ENCODE assay signal across 1 cellular context in the genomic region with DNA sequence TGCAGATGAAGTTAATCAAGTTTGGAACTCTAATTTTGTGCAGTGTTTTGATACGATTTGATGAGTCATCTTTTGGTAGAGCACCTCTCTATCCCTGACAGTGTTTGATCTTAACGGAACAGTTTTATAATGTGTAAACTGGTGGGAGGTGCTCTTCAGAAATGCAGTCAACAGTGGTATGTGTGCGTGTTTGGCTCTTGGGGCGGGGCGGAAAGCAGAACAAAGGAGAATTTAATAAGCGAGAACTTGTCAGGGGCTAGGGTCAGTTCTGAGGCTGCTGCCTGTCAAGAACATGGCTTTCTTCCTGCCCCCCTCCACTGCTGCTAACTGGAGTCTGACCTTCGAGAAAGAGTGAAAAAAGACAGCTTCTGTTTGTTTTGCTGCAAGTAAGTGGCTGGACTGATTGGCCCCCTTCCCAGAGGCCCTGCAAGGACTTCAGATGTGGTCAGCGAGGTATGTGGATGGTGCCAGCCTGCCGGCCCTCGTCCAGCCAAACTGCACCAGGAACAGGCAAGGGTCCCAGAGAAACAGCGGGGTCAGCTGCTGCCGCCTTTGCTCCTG.
TF ChIP-seq lines count a peak whose summit lies in the region.

No MANE protein-coding gene starts in this region.

TF ChIP-seq in HepG2, 621 proteins besides CTCF, POLR2A, EP300 and RAD21 (continued from another document and continues in another):
- TF ChIP-seq HNF4G (IDR thresholded peaks at IDR 0.05; ENCODE audit: borderline replicate concordance, low read depth, low read length) (peak; percentile 63; the same call in 1 of the 2 replicates), HNF4G (CRISPR knock-in tag; IDR thresholded peaks at IDR 0.05; ENCODE audit: borderline replicate concordance, low read depth) (peak; percentile 54; the same call in 1 of the 2 replicates), PAXIP1 (CRISPR knock-in tag; conservative IDR thresholded peaks at IDR 0.05) (peak; percentile 68), SP1 (IDR thresholded peaks at IDR 0.05) (no peak), SP1 (CRISPR knock-in tag; IDR thresholded peaks at IDR 0.05) (no peak), ELF3 (CRISPR knock-in tag; IDR thresholded peaks at IDR 0.05) (peak; percentile 66), ZNF430 (CRISPR knock-in tag; IDR thresholded peaks at IDR 0.05) (peak; percentile 21; the same call in 1 of the 2 replicates), ZNF501 (CRISPR knock-in tag; IDR thresholded peaks at IDR 0.05) (no peak), SOX6 (IDR thresholded peaks at IDR 0.05) (no peak), SOX6 (CRISPR knock-in tag; IDR thresholded peaks at IDR 0.05) (peak; percentile 87), FOXJ3 (CRISPR knock-in tag; IDR thresholded peaks at IDR 0.05; ENCODE audit: borderline replicate concordance) (peak; percentile 51; the same call in 1 of the 2 replicates), FOXA3 (CRISPR knock-in tag; IDR thresholded peaks at IDR 0.05) (peak; percentile 72), NR2F1 (CRISPR knock-in tag; IDR thresholded peaks at IDR 0.05) (peak in 1 of 2 experiments; percentile 63; a peak in 2 of 4 replicates), ARNT2 (CRISPR knock-in tag; IDR thresholded peaks at IDR 0.05; ENCODE audit: low read depth) (no peak), CHD4 (IDR thresholded peaks at IDR 0.05; ENCODE audit: borderline replicate concordance, low read length) (no peak), MED1 (CRISPR knock-in tag; IDR thresholded peaks at IDR 0.05) (peak; percentile 17; the same call in 1 of the 2 replicates), ZFX (CRISPR knock-in tag; IDR thresholded peaks at IDR 0.05; ENCODE audit: low read depth) (0 out of 2 replicates have a peak, but pooled peaks have one; percentile 16), KMT2B (CRISPR knock-in tag; IDR thresholded peaks at IDR 0.05) (0 out of 2 replicates have a peak, but pooled peaks have one; percentile 17), CENPX (CRISPR knock-in tag; IDR thresholded peaks at IDR 0.05) (no peak), NFYB (CRISPR knock-in tag; IDR thresholded peaks at IDR 0.05) (no peak), SKI (IDR thresholded peaks at IDR 0.05; ENCODE audit: partially characterized antibody) (peak; percentile 20), SIN3A (IDR thresholded peaks at IDR 0.05; ENCODE audit: borderline replicate concordance, low read depth, low read length) (0 out of 2 replicates have a peak, but pooled peaks have one; percentile 20), ELF1 (CRISPR knock-in tag; IDR thresholded peaks at IDR 0.05) (no peak), HMG20A (CRISPR knock-in tag; IDR thresholded peaks at IDR 0.05; ENCODE audit: borderline replicate concordance) (peak; percentile 85), CBFB (CRISPR knock-in tag; IDR thresholded peaks at IDR 0.05) (peak; percentile 100), ZNF747 (CRISPR knock-in tag; IDR thresholded peaks at IDR 0.05; ENCODE audit: borderline replicate concordance) (no peak), SOX5 (CRISPR knock-in tag; IDR thresholded peaks at IDR 0.05; ENCODE audit: borderline replicate concordance) (peak; percentile 85; the same call in 1 of the 2 replicates), YY1 (IDR thresholded peaks at IDR 0.05; ENCODE audit: insufficient read depth, insufficient replicate concordance, low read depth, low read length) (peak; percentile 13), MAFF (IDR thresholded peaks at IDR 0.05; ENCODE audit: low read depth, low read length) (peak; percentile 74), CREM (IDR thresholded peaks at IDR 0.05) (peak; percentile 88), CREM (CRISPR knock-in tag; IDR thresholded peaks at IDR 0.05) (no peak), FOSL1 (CRISPR knock-in tag; IDR thresholded peaks at IDR 0.05; ENCODE audit: borderline replicate concordance) (peak; percentile 54; the same call in 1 of the 2 replicates), ZBTB7A (CRISPR knock-in tag; IDR thresholded peaks at IDR 0.05) (peak; percentile 45; the same call in 1 of the 2 replicates), TBX3 (IDR thresholded peaks at IDR 0.05; ENCODE audit: borderline replicate concordance) (peak; percentile 66), RARA (CRISPR knock-in tag; IDR thresholded peaks at IDR 0.05) (peak; percentile 51), ZNF512B (CRISPR knock-in tag; IDR thresholded peaks at IDR 0.05; ENCODE audit: borderline replicate concordance) (no peak), KDM5A (IDR thresholded peaks at IDR 0.05; ENCODE audit: borderline replicate concordance, low read length) (0 out of 2 replicates have a peak, but pooled peaks have one; percentile 10), SAP130 (CRISPR knock-in tag; IDR thresholded peaks at IDR 0.05; ENCODE audit: low read depth) (peak; percentile 71), WIZ (CRISPR knock-in tag; IDR thresholded peaks at IDR 0.05) (no peak), TFE3 (CRISPR knock-in tag; IDR thresholded peaks at IDR 0.05) (peak; percentile 42; the same call in 1 of the 2 replicates), FOXO1 (CRISPR knock-in tag; IDR thresholded peaks at IDR 0.05) (peak; percentile 51), PCBP1 (IDR thresholded peaks at IDR 0.05; ENCODE audit: borderline replicate concordance, low read depth, low read length) (no peak), RFX3 (CRISPR knock-in tag; IDR thresholded peaks at IDR 0.05) (no peak), PATZ1 (CRISPR knock-in tag; IDR thresholded peaks at IDR 0.05) (peak; percentile 85)
- TF ChIP-seq, protein P1, sequence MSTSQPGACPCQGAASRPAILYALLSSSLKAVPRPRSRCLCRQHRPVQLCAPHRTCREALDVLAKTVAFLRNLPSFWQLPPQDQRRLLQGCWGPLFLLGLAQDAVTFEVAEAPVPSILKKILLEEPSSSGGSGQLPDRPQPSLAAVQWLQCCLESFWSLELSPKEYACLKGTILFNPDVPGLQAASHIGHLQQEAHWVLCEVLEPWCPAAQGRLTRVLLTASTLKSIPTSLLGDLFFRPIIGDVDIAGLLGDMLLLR (CRISPR knock-in tag; IDR thresholded peaks at IDR 0.05): 0 out of 2 replicates have a peak, but pooled peaks have one; percentile 20
- TF ChIP-seq, protein P2, sequence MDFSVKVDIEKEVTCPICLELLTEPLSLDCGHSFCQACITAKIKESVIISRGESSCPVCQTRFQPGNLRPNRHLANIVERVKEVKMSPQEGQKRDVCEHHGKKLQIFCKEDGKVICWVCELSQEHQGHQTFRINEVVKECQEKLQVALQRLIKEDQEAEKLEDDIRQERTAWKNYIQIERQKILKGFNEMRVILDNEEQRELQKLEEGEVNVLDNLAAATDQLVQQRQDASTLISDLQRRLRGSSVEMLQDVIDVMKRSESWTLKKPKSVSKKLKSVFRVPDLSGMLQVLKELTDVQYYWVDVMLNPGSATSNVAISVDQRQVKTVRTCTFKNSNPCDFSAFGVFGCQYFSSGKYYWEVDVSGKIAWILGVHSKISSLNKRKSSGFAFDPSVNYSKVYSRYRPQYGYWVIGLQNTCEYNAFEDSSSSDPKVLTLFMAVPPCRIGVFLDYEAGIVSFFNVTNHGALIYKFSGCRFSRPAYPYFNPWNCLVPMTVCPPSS (IDR thresholded peaks at IDR 0.05): no peak
- TF ChIP-seq, protein P3, sequence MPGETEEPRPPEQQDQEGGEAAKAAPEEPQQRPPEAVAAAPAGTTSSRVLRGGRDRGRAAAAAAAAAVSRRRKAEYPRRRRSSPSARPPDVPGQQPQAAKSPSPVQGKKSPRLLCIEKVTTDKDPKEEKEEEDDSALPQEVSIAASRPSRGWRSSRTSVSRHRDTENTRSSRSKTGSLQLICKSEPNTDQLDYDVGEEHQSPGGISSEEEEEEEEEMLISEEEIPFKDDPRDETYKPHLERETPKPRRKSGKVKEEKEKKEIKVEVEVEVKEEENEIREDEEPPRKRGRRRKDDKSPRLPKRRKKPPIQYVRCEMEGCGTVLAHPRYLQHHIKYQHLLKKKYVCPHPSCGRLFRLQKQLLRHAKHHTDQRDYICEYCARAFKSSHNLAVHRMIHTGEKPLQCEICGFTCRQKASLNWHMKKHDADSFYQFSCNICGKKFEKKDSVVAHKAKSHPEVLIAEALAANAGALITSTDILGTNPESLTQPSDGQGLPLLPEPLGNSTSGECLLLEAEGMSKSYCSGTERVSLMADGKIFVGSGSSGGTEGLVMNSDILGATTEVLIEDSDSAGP (CRISPR knock-in tag; IDR thresholded peaks at IDR 0.05; ENCODE audit: borderline replicate concordance): peak; percentile 31; the same call in 1 of the 2 replicates
- TF ChIP-seq, protein P4, sequence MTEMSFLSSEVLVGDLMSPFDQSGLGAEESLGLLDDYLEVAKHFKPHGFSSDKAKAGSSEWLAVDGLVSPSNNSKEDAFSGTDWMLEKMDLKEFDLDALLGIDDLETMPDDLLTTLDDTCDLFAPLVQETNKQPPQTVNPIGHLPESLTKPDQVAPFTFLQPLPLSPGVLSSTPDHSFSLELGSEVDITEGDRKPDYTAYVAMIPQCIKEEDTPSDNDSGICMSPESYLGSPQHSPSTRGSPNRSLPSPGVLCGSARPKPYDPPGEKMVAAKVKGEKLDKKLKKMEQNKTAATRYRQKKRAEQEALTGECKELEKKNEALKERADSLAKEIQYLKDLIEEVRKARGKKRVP (CRISPR knock-in tag; IDR thresholded peaks at IDR 0.05): peak in 1 of 2 experiments; percentile 47; a peak in 1 of 4 replicates
- TF ChIP-seq, protein P5, sequence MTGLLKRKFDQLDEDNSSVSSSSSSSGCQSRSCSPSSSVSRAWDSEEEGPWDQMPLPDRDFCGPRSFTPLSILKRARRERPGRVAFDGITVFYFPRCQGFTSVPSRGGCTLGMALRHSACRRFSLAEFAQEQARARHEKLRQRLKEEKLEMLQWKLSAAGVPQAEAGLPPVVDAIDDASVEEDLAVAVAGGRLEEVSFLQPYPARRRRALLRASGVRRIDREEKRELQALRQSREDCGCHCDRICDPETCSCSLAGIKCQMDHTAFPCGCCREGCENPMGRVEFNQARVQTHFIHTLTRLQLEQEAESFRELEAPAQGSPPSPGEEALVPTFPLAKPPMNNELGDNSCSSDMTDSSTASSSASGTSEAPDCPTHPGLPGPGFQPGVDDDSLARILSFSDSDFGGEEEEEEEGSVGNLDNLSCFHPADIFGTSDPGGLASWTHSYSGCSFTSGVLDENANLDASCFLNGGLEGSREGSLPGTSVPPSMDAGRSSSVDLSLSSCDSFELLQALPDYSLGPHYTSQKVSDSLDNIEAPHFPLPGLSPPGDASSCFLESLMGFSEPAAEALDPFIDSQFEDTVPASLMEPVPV (CRISPR knock-in tag; IDR thresholded peaks at IDR 0.05): no peak
